ENCODE assay signal across 12 cellular contexts in genomic region chr6:141848029-141848890, GRCh38.
DNase-seq lines count a peak whose midpoint lies in the region; ATAC-seq and TF ChIP-seq lines count a peak whose summit lies in the region.
"Had no signal": no experiment of that assay in that cellular context is flagged by ENCODE, and none has a peak within 500 bp of the region (broad histone marks: within the 10 kb centered on the region; RNA-seq: fewer than 3 reads in every experiment).

No MANE protein-coding gene starts in this region.

- H3K27ac Mint-ChIP-seq in activated naive CD4-positive, alpha-beta T cell treated with anti-CD3 and anti-CD28 coated beads, Interleukin-2, amount 10 ng/mL, durations not matched to agents 7 days and 5 days = peak overlapping the region; percentile 66
- H3K27ac Mint-ChIP-seq in T-cell = peak overlapping the region; percentile 88 to 90
- H3K27ac Mint-ChIP-seq in endodermal cell = no peak overlapping the region

- no peaks in the 10 kb centered on the region for H3K36me3 Mint-ChIP-seq in activated naive CD4-positive, alpha-beta T cell treated with anti-CD3 and anti-CD28 coated beads, Interleukin-2, amount 10 ng/mL, durations not matched to agents 7 days and 5 days
- no peaks in the 10 kb centered on the region for H3K36me3 Mint-ChIP-seq in T-cell
- H3K36me3 Mint-ChIP-seq in endodermal cell (ENCODE audit: low read depth) = no peaks in the 10 kb centered on the region

- no peaks in the 10 kb centered on the region for H3K36me3 ChIP-seq in transverse colon
- no peaks in the 10 kb centered on the region for H3K36me3 ChIP-seq in endodermal cell (ENCODE audit: control insufficient read depth, insufficient read depth, low read length)

- no peaks in the 10 kb centered on the region for H3K9me3 Mint-ChIP-seq in activated naive CD4-positive, alpha-beta T cell treated with anti-CD3 and anti-CD28 coated beads, Interleukin-2, amount 10 ng/mL, durations not matched to agents 7 days and 5 days
- H3K9me3 Mint-ChIP-seq in T-cell = no peaks in the 10 kb centered on the region
- H3K9me3 Mint-ChIP-seq in endodermal cell = no peaks in the 10 kb centered on the region

- intact Hi-C loops in transverse colon (cut with DNase I; ENCODE audit: low total_unique reads) = no loop called here

- DNase-seq in activated naive CD4-positive, alpha-beta T cell treated with anti-CD3 and anti-CD28 coated beads, Interleukin-2, amount 10 ng/mL, durations not matched to agents 7 days and 5 days = peak; percentile 52
- DNase-seq in activated naive CD4-positive, alpha-beta T cell treated with anti-CD3 and anti-CD28 coated beads, Interleukin-2, amount 50 U/mL, for 16 hours = no peak
- DNase-seq in T-cell (peak in 27 of 34 experiments; percentile 0 to 41 (median 13)), transverse colon (peak; percentile 8), endodermal cell (no peak)
- DNase-seq in effector CD4-positive, alpha-beta T cell = peak; percentile 6
- DNase-seq: NCI-H1417 treated with DMSO at 0.1 percent for 48 hours, NCI-H524 treated with DMSO at 0.1 percent for 48 hours had no signal

- CTCF ChIA-PET in activated naive CD4-positive, alpha-beta T cell treated with anti-CD3 and anti-CD28 coated beads, Interleukin-2, amount 10 ng/mL, durations not matched to agents 7 days and 5 days (lab: Charles Lee) = no interaction called here
- CTCF ChIA-PET in T-cell (lab: Charles Lee) = no interaction called here

- no peak overlapping the region for H3K9ac ChIP-seq in endodermal cell (ENCODE audit: extremely low read depth, low read length, poor library complexity, severe bottlenecking)

- H3K27ac ChIP-seq in transverse colon (peak overlapping the region in 1 of 4 donors; percentile 9), endodermal cell (ENCODE audit: low read depth, low read length) (no peak overlapping the region)

- H3K9me3 ChIP-seq in transverse colon (peaks cover 2 to 3% of the 10 kb centered on the region in 2 donors), endodermal cell (ENCODE audit: control insufficient read depth, low read length) (no peaks in the 10 kb centered on the region)

- TF ChIP-seq POLR2A in transverse colon (IDR thresholded peaks at IDR 0.05) = no peak

- H3K4me1 Mint-ChIP-seq in activated naive CD4-positive, alpha-beta T cell treated with anti-CD3 and anti-CD28 coated beads, Interleukin-2, amount 10 ng/mL, durations not matched to agents 7 days and 5 days = peaks cover 28% of the 10 kb centered on the region
- peaks cover 16 to 42% (median 41%) of the 10 kb centered on the region in 3 donors for H3K4me1 Mint-ChIP-seq in T-cell
- peaks cover 13% of the 10 kb centered on the region for H3K4me1 Mint-ChIP-seq in endodermal cell

- in situ Hi-C loops in transverse colon (cut with MboI; ENCODE audit: low pct_ligation_motif_present in 1 of 4, low pct_unique_long_range_greater_than_20kb in 1 of 4, low sequenced_read_pairs in 3 of 4) = no loop called here

- H3K27me3 ChIP-seq in transverse colon (no peaks in the 10 kb centered on the region), endodermal cell (ENCODE audit: control insufficient read depth, insufficient read depth, low read length, poor library complexity, severe bottlenecking) (no peaks in the 10 kb centered on the region)

- TF ChIP-seq CTCF in transverse colon (IDR thresholded peaks at IDR 0.05) (no peak), endodermal cell (conservative IDR thresholded peaks at IDR 0.05) (no peak)

- H3K4me1 ChIP-seq in transverse colon (no peaks in the 10 kb centered on the region), endodermal cell (ENCODE audit: control insufficient read depth, insufficient read depth, low read length) (no peaks in the 10 kb centered on the region)

- H3K4me3 ChIP-seq in transverse colon (no peak overlapping the region), endodermal cell (ENCODE audit: low read length) (no peak overlapping the region)

- no peaks in the 10 kb centered on the region for H3K27me3 Mint-ChIP-seq in activated naive CD4-positive, alpha-beta T cell treated with anti-CD3 and anti-CD28 coated beads, Interleukin-2, amount 10 ng/mL, durations not matched to agents 7 days and 5 days
- H3K27me3 Mint-ChIP-seq in T-cell (no peaks in the 10 kb centered on the region), endodermal cell (ENCODE audit: insufficient read depth) (no peaks in the 10 kb centered on the region)

- 69 to 73% methylated on average over 6 of the region's 6 CpGs for WGBS in transverse colon (ENCODE audit: low coverage in 1 of 2), 2 donors
- WGBS in endodermal cell (ENCODE audit: insufficient coverage in 1 of 2, insufficient read length in 1 of 2), 2 experiments = 80 to 85% methylated on average over 1 to 6 of the region's 6 CpGs

- H3K4me3 Mint-ChIP-seq in activated naive CD4-positive, alpha-beta T cell treated with anti-CD3 and anti-CD28 coated beads, Interleukin-2, amount 10 ng/mL, durations not matched to agents 7 days and 5 days = no peak overlapping the region
- peak overlapping the region in 2 of 3 donors; percentile 10 to 34 for H3K4me3 Mint-ChIP-seq in T-cell
- H3K4me3 Mint-ChIP-seq in endodermal cell = no peak overlapping the region

- TF ChIP-seq EP300 in transverse colon (IDR thresholded peaks at IDR 0.05; ENCODE audit: low read depth) = no peak

- peak; percentile 66 to 98 (median 80) for ATAC-seq in T-cell (replicated peaks in 1 of 4)
- ATAC-seq in GM18517 (IDR thresholded peaks at IDR 0.05; ENCODE audit: unreplicated experiment) = no peak
- ATAC-seq in HG02571 (IDR thresholded peaks at IDR 0.05; ENCODE audit: unreplicated experiment) = no peak
- ATAC-seq: esophagus mucosa, HCT116 had no signal

- POLR2A ChIA-PET in T-cell (lab: Charles Lee) = no interaction called here

Comparison
In these comparisons a context has a peak if more than half of its experiments do, and no peak if none do; other contexts are left out.
1. DNase-seq: peak in activated naive CD4-positive, alpha-beta T cell treated with anti-CD3 and anti-CD28 coated beads, Interleukin-2, amount 10 ng/mL, durations not matched to agents 7 days and 5 days (single experiment), T-cell (27 of 34), effector CD4-positive, alpha-beta T cell (single experiment) and transverse colon (single experiment); none in activated naive CD4-positive, alpha-beta T cell treated with anti-CD3 and anti-CD28 coated beads, Interleukin-2, amount 50 U/mL, for 16 hours (single experiment) and endodermal cell (single experiment).
2. H3K4me3 Mint-ChIP-seq: peak in T-cell (2 of 3); none in activated naive CD4-positive, alpha-beta T cell treated with anti-CD3 and anti-CD28 coated beads, Interleukin-2, amount 10 ng/mL, durations not matched to agents 7 days and 5 days (single experiment) and endodermal cell (single experiment).
3. ATAC-seq: peak in T-cell (4 of 4); none in GM18517 (single experiment) and HG02571 (single experiment).